In genomic region chr17:58665946-58666857, GRCh38 we compare ENCODE assay signal across 1 cellular context.
TF ChIP-seq lines count a peak whose summit lies in the region.

No MANE protein-coding gene starts in this region.

TF ChIP-seq in K562, 482 proteins besides CTCF, POLR2A, EP300 and RAD21 (continued from another document and continues in another):
- TF ChIP-seq RREB1 (CRISPR knock-in tag; IDR thresholded peaks at IDR 0.05), result no peak
- TF ChIP-seq PHF8 (IDR thresholded peaks at IDR 0.05; ENCODE audit: borderline replicate concordance, low read length), result no peak; the same call in 1 of the 2 replicates
- no peak for TF ChIP-seq ELF2 (CRISPR knock-in tag; IDR thresholded peaks at IDR 0.05)
- TF ChIP-seq PREB (CRISPR knock-in tag; IDR thresholded peaks at IDR 0.05), result no peak
- TF ChIP-seq PTTG1 (tag; IDR thresholded peaks at IDR 0.05; ENCODE audit: low read depth), result no peak
- peak in 1 of 2 experiments; percentile 78; a peak in 2 of 4 replicates for TF ChIP-seq SIN3A (IDR thresholded peaks at IDR 0.05; ENCODE audit: borderline replicate concordance in 2 of 2, control insufficient read depth in 1 of 2, low read depth in 2 of 2, low read length in 2 of 2)
- no peak for TF ChIP-seq GABPA (tag; conservative IDR thresholded peaks at IDR 0.05; ENCODE audit: low read depth)
- no peak for TF ChIP-seq PPARD (CRISPR knock-in tag; IDR thresholded peaks at IDR 0.05)
- no peak for TF ChIP-seq FOXO4 (CRISPR knock-in tag; IDR thresholded peaks at IDR 0.05)
- TF ChIP-seq HNRNPK (IDR thresholded peaks at IDR 0.05; ENCODE audit: low read depth, low read length, poor library complexity, severe bottlenecking), result no peak
- peak; percentile 28 for TF ChIP-seq CHD2 (IDR thresholded peaks at IDR 0.05; ENCODE audit: low read depth, low read length)
- no peak for TF ChIP-seq CAMTA2 (CRISPR knock-in tag; conservative IDR thresholded peaks at IDR 0.05)
- TF ChIP-seq ZNF41 (CRISPR knock-in tag; conservative IDR thresholded peaks at IDR 0.05), result no peak
- TF ChIP-seq BRCA1 (IDR thresholded peaks at IDR 0.05), result no peak
- no peak for TF ChIP-seq BRCA1 (CRISPR knock-in tag; IDR thresholded peaks at IDR 0.05)
- TF ChIP-seq IRF2 (CRISPR knock-in tag; IDR thresholded peaks at IDR 0.05), result no peak
- no peak for TF ChIP-seq TCF3 (CRISPR knock-in tag; IDR thresholded peaks at IDR 0.05)
- TF ChIP-seq NBN (IDR thresholded peaks at IDR 0.05; ENCODE audit: low read depth), result no peak
- TF ChIP-seq ESRRB (CRISPR knock-in tag; IDR thresholded peaks at IDR 0.05; ENCODE audit: borderline replicate concordance), result no peak
- no peak for TF ChIP-seq HINFP (tag; conservative IDR thresholded peaks at IDR 0.05; ENCODE audit: low read depth)
- TF ChIP-seq PCBP2 (IDR thresholded peaks at IDR 0.05; ENCODE audit: low read depth, low read length, poor library complexity, severe bottlenecking), result no peak
- no peak for TF ChIP-seq TCF15 (CRISPR knock-in tag; IDR thresholded peaks at IDR 0.05)
- TF ChIP-seq CREB3L1 (IDR thresholded peaks at IDR 0.05; ENCODE audit: borderline replicate concordance, low read depth), result no peak
- TF ChIP-seq ZNF785 (CRISPR knock-in tag; IDR thresholded peaks at IDR 0.05), result no peak
- no peak for TF ChIP-seq ZNF740 (CRISPR knock-in tag; IDR thresholded peaks at IDR 0.05)
- TF ChIP-seq ZNF740 (tag; IDR thresholded peaks at IDR 0.05), result no peak
- no peak for TF ChIP-seq PRPF4 (IDR thresholded peaks at IDR 0.05; ENCODE audit: insufficient read depth, low read depth, low read length, poor library complexity, severe bottlenecking)
- TF ChIP-seq HMGN3 (IDR thresholded peaks at IDR 0.05; ENCODE audit: borderline replicate concordance, extremely low read depth, insufficient read length, low read depth, low read length), result no peak
- no peak for TF ChIP-seq HNRNPL (IDR thresholded peaks at IDR 0.05; ENCODE audit: low read depth, low read length)
- TF ChIP-seq SMAD1 (IDR thresholded peaks at IDR 0.05; ENCODE audit: low read depth, low read length, partially characterized antibody), result peak; percentile 93
- no peak for TF ChIP-seq TCFL5 (CRISPR knock-in tag; conservative IDR thresholded peaks at IDR 0.05)
- TF ChIP-seq MEIS2 (IDR thresholded peaks at IDR 0.05; ENCODE audit: partially characterized antibody), result no peak
- no peak for TF ChIP-seq SPI1 (IDR thresholded peaks at IDR 0.05; ENCODE audit: borderline replicate concordance, low read depth, low read length)
- TF ChIP-seq KDM5B (IDR thresholded peaks at IDR 0.05; ENCODE audit: insufficient replicate concordance, low read depth, low read length), result peak; percentile 78
- TF ChIP-seq MAX (CRISPR knock-in tag; IDR thresholded peaks at IDR 0.05), result no peak
- TF ChIP-seq CHAMP1 (IDR thresholded peaks at IDR 0.05), result no peak
- no peak for TF ChIP-seq BRF2 (IDR thresholded peaks at IDR 0.05; ENCODE audit: borderline replicate concordance, insufficient read depth, insufficient read length)
- TF ChIP-seq NFIC (IDR thresholded peaks at IDR 0.05), result no peak
- no peak for TF ChIP-seq HNRNPLL (IDR thresholded peaks at IDR 0.05; ENCODE audit: low read depth, low read length, poor library complexity, severe bottlenecking)
- no peak for TF ChIP-seq CSDE1 (IDR thresholded peaks at IDR 0.05)
- TF ChIP-seq DDX20 (tag; IDR thresholded peaks at IDR 0.05; ENCODE audit: low read depth), result no peak
- no peak for TF ChIP-seq ZNF140 (CRISPR knock-in tag; IDR thresholded peaks at IDR 0.05)
- TF ChIP-seq ZNF511 (CRISPR knock-in tag; IDR thresholded peaks at IDR 0.05), result no peak
- TF ChIP-seq TOE1 (IDR thresholded peaks at IDR 0.05; ENCODE audit: borderline replicate concordance), result no peak
- TF ChIP-seq TOE1 (CRISPR knock-in tag; IDR thresholded peaks at IDR 0.05; ENCODE audit: borderline replicate concordance, low read depth), result no peak
- no peak for TF ChIP-seq HMG20A (CRISPR knock-in tag; conservative IDR thresholded peaks at IDR 0.05)
- TF ChIP-seq THRAP3 (IDR thresholded peaks at IDR 0.05; ENCODE audit: borderline replicate concordance), result no peak
- no peak for TF ChIP-seq GATAD2B (IDR thresholded peaks at IDR 0.05; ENCODE audit: borderline replicate concordance)
- no peak for TF ChIP-seq HDAC6 (IDR thresholded peaks at IDR 0.05; ENCODE audit: low read depth, low read length)
